In the genomic region with DNA sequence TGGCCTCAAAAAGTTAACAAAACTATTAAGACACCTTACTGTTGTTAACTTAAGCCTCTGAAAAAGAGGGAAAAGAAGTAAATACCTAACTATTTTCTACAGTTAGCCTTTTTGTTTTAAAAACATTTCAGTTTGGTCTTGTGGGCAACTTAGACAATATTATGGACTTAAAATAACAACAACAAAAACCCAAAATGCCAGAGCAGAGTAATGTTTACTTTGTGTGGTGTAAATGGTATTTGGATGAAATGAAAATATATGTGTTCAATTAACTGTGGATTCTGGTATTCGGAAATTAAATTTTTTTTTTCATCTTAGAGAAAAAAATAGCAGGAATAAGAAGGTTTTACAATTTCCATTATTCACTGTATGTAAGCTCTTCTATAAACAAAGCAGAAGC, we compare ENCODE assay signal across 21 cellular contexts.
DNase-seq lines count a peak whose midpoint lies in the region; ATAC-seq, FAIRE-seq and TF ChIP-seq lines count a peak whose summit lies in the region.
"Had no signal": no experiment of that assay in that cellular context is flagged by ENCODE, and none has a peak within 500 bp of the region (broad histone marks: within the 10 kb centered on the region; RNA-seq: fewer than 3 reads in every experiment).

No MANE protein-coding gene starts in this region.

- H3K27me3 ChIP-seq in K562 (ENCODE audit: control insufficient read depth in 2 of 2, insufficient read depth in 2 of 2, low read length in 2 of 2) (no peaks in the 10 kb centered on the region), foreskin keratinocyte (no peaks in the 10 kb centered on the region)

- no peaks in the 10 kb centered on the region for H3K27me3 Mint-ChIP-seq in activated CD8-positive, alpha-beta memory T cell treated with anti-CD3 and anti-CD28 coated beads, Interleukin-2, amount 10 ng/mL, durations not matched to agents 7 days and 5 days
- H3K27me3 Mint-ChIP-seq: CD4-positive, alpha-beta T cell had no signal

- H3K9me3 ChIP-seq in K562 (replicated peaks; ENCODE audit: control insufficient read depth, insufficient read depth, low read depth, low read length) = no peaks in the 10 kb centered on the region
- H3K9me3 ChIP-seq: A549, Caco-2 had no signal

- no peaks in the 10 kb centered on the region for H3K9me3 Mint-ChIP-seq in activated CD8-positive, alpha-beta memory T cell treated with anti-CD3 and anti-CD28 coated beads, Interleukin-2, amount 10 ng/mL, durations not matched to agents 7 days and 5 days (ENCODE audit: low read depth)
- H3K9me3 Mint-ChIP-seq: CD4-positive, alpha-beta T cell had no signal

- H3K4me1 ChIP-seq in K562 (replicated peaks in 1 of 2; ENCODE audit: control insufficient read depth in 2 of 2, insufficient read depth in 2 of 2, low read length in 2 of 2) = no peaks in the 10 kb centered on the region
- H3K4me1 ChIP-seq in foreskin keratinocyte = peaks cover 5% of the 10 kb centered on the region
- H3K4me1 ChIP-seq: A549, Caco-2 had no signal

- intact Hi-C loops in K562 (cut with micrococcal nuclease) = no loop called here

- H3K9me1 ChIP-seq in K562 (ENCODE audit: control insufficient read depth, insufficient read depth, low read length) = no peaks in the 10 kb centered on the region

- no peak for TF ChIP-seq RAD21 in K562 (CRISPR knock-in tag; conservative IDR thresholded peaks at IDR 0.05 in 1 of 2, IDR thresholded peaks at IDR 0.05 in 1 of 2)

- no peak for TF ChIP-seq CTCF in AG09319 (IDR thresholded peaks at IDR 0.05; ENCODE audit: low read depth, low read length)
- no peak for TF ChIP-seq CTCF in K562 (IDR thresholded peaks at IDR 0.05 in 2 of 3, conservative IDR thresholded peaks at IDR 0.05 in 1 of 3; ENCODE audit: insufficient read depth in 2 of 3, low read depth in 1 of 3, low read length in 3 of 3)
- TF ChIP-seq CTCF in foreskin keratinocyte (conservative IDR thresholded peaks at IDR 0.05) = no peak

- H3K36me3 Mint-ChIP-seq in activated CD8-positive, alpha-beta memory T cell treated with anti-CD3 and anti-CD28 coated beads, Interleukin-2, amount 10 ng/mL, durations not matched to agents 7 days and 5 days = peaks cover 2% of the 10 kb centered on the region

- DNase-seq in AG09319 (ENCODE audit: extremely low read depth, low read depth) (peak; percentile 4), LHCN-M2 (ENCODE audit: low read depth) (peak; percentile 16), K562 (ENCODE audit: extremely low read depth in 1 of 4, low spot score in 3 of 4) (no peak), frontal cortex (ENCODE audit: low spot score in 2 of 2) (no peak), foreskin keratinocyte (no peak)
- DNase-seq in activated CD8-positive, alpha-beta memory T cell treated with anti-CD3 and anti-CD28 coated beads, Interleukin-2, amount 10 ng/mL, durations not matched to agents 7 days and 5 days = no peak
- DNase-seq: AML-193; Caco-2; CD4-positive, alpha-beta T cell; DMS79; GF-D8; H9 had no signal

- H3K79me2 ChIP-seq in K562 (ENCODE audit: control insufficient read depth, insufficient read depth, low read length) = no peaks in the 10 kb centered on the region

- no peak overlapping the region for H3K9ac ChIP-seq in K562 (ENCODE audit: insufficient read depth in 1 of 2, low read depth in 2 of 2, low read length in 2 of 2)

- H3K4me3 ChIP-seq in K562 = no peak overlapping the region
- H3K4me3 ChIP-seq: A549 had no signal

- no peak overlapping the region for H3K27ac Mint-ChIP-seq in activated CD8-positive, alpha-beta memory T cell treated with anti-CD3 and anti-CD28 coated beads, Interleukin-2, amount 10 ng/mL, durations not matched to agents 7 days and 5 days
- H3K27ac Mint-ChIP-seq: CD4-positive, alpha-beta T cell; H9 had no signal

- ATAC-seq in K562 (no peak), foreskin keratinocyte (no peak), HG03095 (IDR thresholded peaks at IDR 0.05; ENCODE audit: unreplicated experiment) (no peak)
- ATAC-seq in activated CD8-positive, alpha-beta memory T cell treated with anti-CD3 and anti-CD28 coated beads, Interleukin-2, amount 10 ng/mL, durations not matched to agents 7 days and 5 days = no peak
- ATAC-seq: A549 had no signal

- TF ChIP-seq POLR2A in K562 (conservative IDR thresholded peaks at IDR 0.05) = no peak

- no peaks in the 10 kb centered on the region for H4K20me1 ChIP-seq in K562 (replicated peaks; ENCODE audit: control insufficient read depth, insufficient read depth, low read length)

- H3K4me2 ChIP-seq in K562 (ENCODE audit: insufficient read depth, low read length) = no peak overlapping the region
- H3K4me2 ChIP-seq: A549 had no signal

- WGBS in K562 (ENCODE audit: insufficient coverage, low coverage, missing lambda C conversion rate) = 60% methylated on average over 1 of the region's 1 CpG

- H3K4me3 Mint-ChIP-seq in activated CD8-positive, alpha-beta memory T cell treated with anti-CD3 and anti-CD28 coated beads, Interleukin-2, amount 10 ng/mL, durations not matched to agents 7 days and 5 days = no peak overlapping the region
- H3K4me3 Mint-ChIP-seq: CD4-positive, alpha-beta T cell; H9 had no signal

- FAIRE-seq in K562 (lab: Jason Lieb, UNC) = peak; percentile 23
- FAIRE-seq in frontal cortex (lab: Jason Lieb, UNC) = peak; percentile 44
- FAIRE-seq: A549, D721Med, GM12891, GM19239, H1 had no signal

- H3K36me3 ChIP-seq in K562 (ENCODE audit: control insufficient read depth, insufficient read depth, low read length) = no peaks in the 10 kb centered on the region

- POLR2A ChIA-PET in K562 (lab: Yijun Ruan, JAX) = no interaction called here

- BruUV-seq in K562 (replicated peaks; lab: Mats Ljungman, UMichigan) = no TSS peak

- CTCF ChIA-PET in K562 (lab: Yijun Ruan, JAX; ENCODE audit: low intra/inter-chr PET ratio) = no interaction called here
- CTCF ChIA-PET in activated CD8-positive, alpha-beta memory T cell treated with anti-CD3 and anti-CD28 coated beads, Interleukin-2, amount 10 ng/mL, durations not matched to agents 7 days and 5 days (lab: Charles Lee) = no interaction called here

- in situ Hi-C loops in K562 (cut with MboI) = no loop called here

- H3K27ac ChIP-seq in K562 (ENCODE audit: extremely low read depth, low read depth, low read length) (no peak overlapping the region), foreskin keratinocyte (no peak overlapping the region)
- H3K27ac ChIP-seq: 22Rv1, A549, C4-2B, HL-60 had no signal

- no peaks in the 10 kb centered on the region for H3K4me1 Mint-ChIP-seq in activated CD8-positive, alpha-beta memory T cell treated with anti-CD3 and anti-CD28 coated beads, Interleukin-2, amount 10 ng/mL, durations not matched to agents 7 days and 5 days
- H3K4me1 Mint-ChIP-seq: H9 had no signal

- no peak for TF ChIP-seq EP300 in K562 (IDR thresholded peaks at IDR 0.05; ENCODE audit: low read length)

- no peak overlapping the region for H2AFZ ChIP-seq in K562 (ENCODE audit: low read depth, low read length)

TF ChIP-seq in K562, 482 proteins besides CTCF, POLR2A, EP300 and RAD21 (continues in another document):
- TF ChIP-seq NUFIP1 (IDR thresholded peaks at IDR 0.05; ENCODE audit: partially characterized antibody) (no peak), U2AF1 (optimal IDR thresholded peaks at IDR 0.05; ENCODE audit: low read depth, low read length) (no peak), ZNF232 (CRISPR knock-in tag; IDR thresholded peaks at IDR 0.05) (no peak), DACH1 (IDR thresholded peaks at IDR 0.05; ENCODE audit: partially characterized antibody) (no peak), RBM15 (IDR thresholded peaks at IDR 0.05; ENCODE audit: insufficient read depth, low read length) (no peak), TBP (optimal IDR thresholded peaks at IDR 0.05; ENCODE audit: low read depth, low read length) (no peak)
- TF ChIP-seq, protein P1, sequence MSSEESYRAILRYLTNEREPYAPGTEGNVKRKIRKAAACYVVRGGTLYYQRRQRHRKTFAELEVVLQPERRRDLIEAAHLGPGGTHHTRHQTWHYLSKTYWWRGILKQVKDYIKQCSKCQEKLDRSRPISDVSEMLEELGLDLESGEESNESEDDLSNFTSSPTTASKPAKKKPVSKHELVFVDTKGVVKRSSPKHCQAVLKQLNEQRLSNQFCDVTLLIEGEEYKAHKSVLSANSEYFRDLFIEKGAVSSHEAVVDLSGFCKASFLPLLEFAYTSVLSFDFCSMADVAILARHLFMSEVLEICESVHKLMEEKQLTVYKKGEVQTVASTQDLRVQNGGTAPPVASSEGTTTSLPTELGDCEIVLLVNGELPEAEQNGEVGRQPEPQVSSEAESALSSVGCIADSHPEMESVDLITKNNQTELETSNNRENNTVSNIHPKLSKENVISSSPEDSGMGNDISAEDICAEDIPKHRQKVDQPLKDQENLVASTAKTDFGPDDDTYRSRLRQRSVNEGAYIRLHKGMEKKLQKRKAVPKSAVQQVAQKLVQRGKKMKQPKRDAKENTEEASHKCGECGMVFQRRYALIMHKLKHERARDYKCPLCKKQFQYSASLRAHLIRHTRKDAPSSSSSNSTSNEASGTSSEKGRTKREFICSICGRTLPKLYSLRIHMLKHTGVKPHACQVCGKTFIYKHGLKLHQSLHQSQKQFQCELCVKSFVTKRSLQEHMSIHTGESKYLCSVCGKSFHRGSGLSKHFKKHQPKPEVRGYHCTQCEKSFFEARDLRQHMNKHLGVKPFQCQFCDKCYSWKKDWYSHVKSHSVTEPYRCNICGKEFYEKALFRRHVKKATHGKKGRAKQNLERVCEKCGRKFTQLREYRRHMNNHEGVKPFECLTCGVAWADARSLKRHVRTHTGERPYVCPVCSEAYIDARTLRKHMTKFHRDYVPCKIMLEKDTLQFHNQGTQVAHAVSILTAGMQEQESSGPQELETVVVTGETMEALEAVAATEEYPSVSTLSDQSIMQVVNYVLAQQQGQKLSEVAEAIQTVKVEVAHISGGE (CRISPR knock-in tag; IDR thresholded peaks at IDR 0.05) = no peak
- TF ChIP-seq, protein P2, sequence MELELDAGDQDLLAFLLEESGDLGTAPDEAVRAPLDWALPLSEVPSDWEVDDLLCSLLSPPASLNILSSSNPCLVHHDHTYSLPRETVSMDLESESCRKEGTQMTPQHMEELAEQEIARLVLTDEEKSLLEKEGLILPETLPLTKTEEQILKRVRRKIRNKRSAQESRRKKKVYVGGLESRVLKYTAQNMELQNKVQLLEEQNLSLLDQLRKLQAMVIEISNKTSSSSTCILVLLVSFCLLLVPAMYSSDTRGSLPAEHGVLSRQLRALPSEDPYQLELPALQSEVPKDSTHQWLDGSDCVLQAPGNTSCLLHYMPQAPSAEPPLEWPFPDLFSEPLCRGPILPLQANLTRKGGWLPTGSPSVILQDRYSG (tag; conservative IDR thresholded peaks at IDR 0.05; ENCODE audit: low read depth) = no peak

Comparison
In these comparisons a context has a peak if more than half of its experiments do, and no peak if none do; other contexts are left out.
1. DNase-seq: peak in AG09319 (single experiment) and LHCN-M2 (single experiment); none in K562 (0 of 4), frontal cortex (0 of 2), foreskin keratinocyte (0 of 2) and activated CD8-positive, alpha-beta memory T cell treated with anti-CD3 and anti-CD28 coated beads, Interleukin-2, amount 10 ng/mL, durations not matched to agents 7 days and 5 days (single experiment).